ENCODE assay signal across 1 cellular context in genomic region chr6:143652840-143653239, GRCh38.
TF ChIP-seq lines count a peak whose summit lies in the region.

No MANE protein-coding gene starts in this region.

TF ChIP-seq in HepG2, 621 proteins besides CTCF, POLR2A, EP300 and RAD21:
- no peak for TF ChIP-seq NR2F1 (CRISPR knock-in tag; IDR thresholded peaks at IDR 0.05)
- TF ChIP-seq PCBP2 (optimal IDR thresholded peaks at IDR 0.05; ENCODE audit: low read depth, low read length, poor library complexity, severe bottlenecking): no peak
- TF ChIP-seq HOXD1 (CRISPR knock-in tag; IDR thresholded peaks at IDR 0.05): 0 out of 2 replicates have a peak, but pooled peaks have one; percentile 27
- TF ChIP-seq ZBTB37 (CRISPR knock-in tag; IDR thresholded peaks at IDR 0.05): no peak
- TF ChIP-seq ZNF776 (CRISPR knock-in tag; IDR thresholded peaks at IDR 0.05): no peak
- no peak for TF ChIP-seq SPEN (CRISPR knock-in tag; IDR thresholded peaks at IDR 0.05; ENCODE audit: low read depth)
- TF ChIP-seq, protein P1, sequence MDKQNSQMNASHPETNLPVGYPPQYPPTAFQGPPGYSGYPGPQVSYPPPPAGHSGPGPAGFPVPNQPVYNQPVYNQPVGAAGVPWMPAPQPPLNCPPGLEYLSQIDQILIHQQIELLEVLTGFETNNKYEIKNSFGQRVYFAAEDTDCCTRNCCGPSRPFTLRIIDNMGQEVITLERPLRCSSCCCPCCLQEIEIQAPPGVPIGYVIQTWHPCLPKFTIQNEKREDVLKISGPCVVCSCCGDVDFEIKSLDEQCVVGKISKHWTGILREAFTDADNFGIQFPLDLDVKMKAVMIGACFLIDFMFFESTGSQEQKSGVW (CRISPR knock-in tag; IDR thresholded peaks at IDR 0.05; ENCODE audit: borderline replicate concordance): no peak
- no peak for TF ChIP-seq HNRNPLL (IDR thresholded peaks at IDR 0.05; ENCODE audit: low read depth, low read length, poor library complexity, severe bottlenecking)
- TF ChIP-seq HNF4A (CRISPR knock-in tag; IDR thresholded peaks at IDR 0.05): 0 out of 2 replicates have a peak, but pooled peaks have one; percentile 6
- no peak for TF ChIP-seq PREB (CRISPR knock-in tag; IDR thresholded peaks at IDR 0.05)
- no peak for TF ChIP-seq SSRP1 (CRISPR knock-in tag; IDR thresholded peaks at IDR 0.05)
